ENCODE assay signal across 9 cellular contexts in the genomic region with DNA sequence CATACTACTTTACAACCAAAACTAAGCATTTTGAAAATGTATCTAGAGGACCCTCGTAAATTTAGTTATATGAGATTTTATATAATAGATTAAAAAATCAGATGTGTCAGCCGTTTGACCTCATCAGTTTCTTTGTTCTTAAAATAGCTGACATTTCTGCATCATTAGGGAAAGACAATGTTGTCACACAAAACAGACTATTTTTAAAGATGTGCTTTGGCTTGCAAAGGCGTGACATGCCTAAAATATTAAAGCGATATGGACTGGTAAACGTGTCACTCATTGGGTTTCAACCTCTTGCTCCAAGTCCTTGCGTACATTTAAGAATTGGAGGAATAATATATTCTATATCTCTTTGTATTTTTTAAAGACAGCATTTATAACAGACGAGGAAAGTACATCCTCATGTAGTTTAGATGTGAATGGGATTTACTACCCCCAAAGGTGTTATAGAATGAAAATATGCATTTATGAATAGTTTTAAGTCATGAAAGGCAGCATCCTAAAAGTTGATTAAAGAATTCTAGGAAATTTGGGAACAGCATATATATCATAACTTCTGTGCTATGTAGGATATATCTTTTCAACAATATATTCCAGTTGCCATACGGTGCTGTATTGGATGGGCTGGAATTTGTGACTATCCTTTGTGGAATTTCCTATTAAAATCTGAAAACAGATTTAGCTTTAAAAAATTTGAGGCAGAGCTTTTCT. TPM values are rescaled to one million over a fixed set of nuclear protein-coding genes. Genes with fewer than 3 reads are reported as not detected.
DNase-seq lines count a peak whose midpoint lies in the region; ATAC-seq and TF ChIP-seq lines count a peak whose summit lies in the region.
"Had no signal": no experiment of that assay in that cellular context is flagged by ENCODE, and none has a peak within 500 bp of the region (broad histone marks: within the 10 kb centered on the region; RNA-seq: fewer than 3 reads in every experiment).

No MANE protein-coding gene starts in this region.

- CTCF ChIA-PET in T-cell (lab: Charles Lee): interaction anchor here (0.6 to 1.8 kb wide), 9 partner anchors 9 to 343 kb away, joined by 3 to 7 read pairs (median 3); no protein-coding TSS in a partner anchor

- ATAC-seq in T-cell (replicated peaks in 1 of 4): no peak
- no peak for ATAC-seq in gastrocnemius medialis
- no peak for ATAC-seq in omental fat pad (ENCODE audit: low FRiP score)

- POLR2A ChIA-PET in T-cell (lab: Charles Lee): interaction anchor here (0.5 to 1.1 kb wide), 9 partner anchors 12 to 598 kb away, joined by 3 to 11 read pairs (median 4); no protein-coding TSS in a partner anchor

- H2AFZ ChIP-seq in GM23248 (no peak overlapping the region), fibroblast of lung (ENCODE audit: low read length) (no peak overlapping the region)

- peaks cover 44% of the 10 kb centered on the region for H3K36me3 ChIP-seq in GM23248 (ENCODE audit: low read depth)
- peaks cover 13% of the 10 kb centered on the region for H3K36me3 ChIP-seq in fibroblast of lung (ENCODE audit: control insufficient read depth, insufficient read depth, low read length)
- peaks cover 2 to 32% of the 10 kb centered on the region in 2 donors for H3K36me3 ChIP-seq in gastrocnemius medialis

- peak overlapping the region; percentile 95 for H3K27ac ChIP-seq in GM23248
- peak overlapping the region; percentile 46 for H3K27ac ChIP-seq in fibroblast of lung (ENCODE audit: insufficient read depth, low read length)
- peak overlapping the region; percentile 99 for H3K27ac ChIP-seq in gastrocnemius medialis

- H3K27ac Mint-ChIP-seq in T-cell: peak overlapping the region; percentile 77 to 92

- intact Hi-C loops in gastrocnemius medialis (cut with DNase I; ENCODE audit: low total_unique reads): loop anchor here (10.0 kb wide), 1 partner anchor 597 kb away; a partner anchor contains a TSS

- in situ Hi-C loops in GM23248 (cut with MboI) (no loop called here), gastrocnemius medialis (cut with MboI; ENCODE audit: low sequenced_read_pairs in 4 of 4) (loop anchor here in 1 of 4 donors (25.0 kb wide), 1 partner anchor 689 kb away; a partner anchor contains a TSS)

- H3K79me2 ChIP-seq in GM23248 (ENCODE audit: insufficient read depth): peaks cover 89% of the 10 kb centered on the region
- H3K79me2 ChIP-seq in fibroblast of lung (ENCODE audit: control insufficient read depth, insufficient read depth, low read length): peaks cover 76% of the 10 kb centered on the region

- H3K4me1 Mint-ChIP-seq in T-cell: peaks cover 67 to 76% (median 71%) of the 10 kb centered on the region in 3 donors

- H3F3A ChIP-seq in GM23248 (ENCODE audit: insufficient read depth): peaks cover 83% of the 10 kb centered on the region

- H4K20me1 ChIP-seq in GM23248 (ENCODE audit: insufficient read depth): no peaks in the 10 kb centered on the region
- H4K20me1 ChIP-seq in fibroblast of lung (ENCODE audit: control insufficient read depth, extremely low read depth, insufficient read depth, low read length): peaks cover 2% of the 10 kb centered on the region

- no peaks in the 10 kb centered on the region for H3K27me3 Mint-ChIP-seq in T-cell

- H3K4me3 Mint-ChIP-seq in T-cell: peak overlapping the region; percentile 57 to 68 (median 63)

- H3K4me3 ChIP-seq in GM23248 (peak overlapping the region; percentile 99), fibroblast of lung (replicated peaks in 1 of 4; ENCODE audit: control extremely low read depth in 1 of 4, insufficient read depth in 1 of 4, low read depth in 3 of 4, low read length in 4 of 4) (no peak overlapping the region), gastrocnemius medialis (peak overlapping the region; percentile 4 to 98 (median 32))

- H3K9ac ChIP-seq in GM23248 (peak overlapping the region; percentile 7), fibroblast of lung (ENCODE audit: insufficient read depth, low read length) (no peak overlapping the region)

- TF ChIP-seq POLR2A in gastrocnemius medialis (IDR thresholded peaks at IDR 0.05): no peak

- H3K27me3 ChIP-seq in GM23248 (replicated peaks; ENCODE audit: insufficient read depth) (no peaks in the 10 kb centered on the region), fibroblast of lung (ENCODE audit: control insufficient read depth, insufficient read depth, low read length) (no peaks in the 10 kb centered on the region), gastrocnemius medialis (no peaks in the 10 kb centered on the region)

- H3K9me3 ChIP-seq in GM23248 (ENCODE audit: low read depth): no peaks in the 10 kb centered on the region
- no peaks in the 10 kb centered on the region for H3K9me3 ChIP-seq in fibroblast of lung (ENCODE audit: control insufficient read depth, insufficient read depth, low read depth, low read length)
- H3K9me3 ChIP-seq in gastrocnemius medialis: no peaks in the 10 kb centered on the region

- peak; percentile 50 for DNase-seq in GM23248
- no peak for DNase-seq in T-cell
- DNase-seq in fibroblast of lung (ENCODE audit: low read depth in 2 of 2): no peak
- DNase-seq in gastrocnemius medialis: no peak
- DNase-seq in omental fat pad (ENCODE audit: low spot score): no peak
- DNase-seq in D341Med (ENCODE audit: low spot score): no peak
- DNase-seq in hepatic stellate cell (ENCODE audit: low spot score): no peak
- DNase-seq: activated gamma-delta T cell, NCI-H1694 treated with DMSO at 0.1 percent for 48 hours had no signal

- peak overlapping the region; percentile 91 for H3K4me2 ChIP-seq in GM23248 (ENCODE audit: unreplicated experiment)
- peak overlapping the region; percentile 39 for H3K4me2 ChIP-seq in fibroblast of lung (ENCODE audit: extremely low read depth, insufficient read depth, low read length)

- peaks cover 42% of the 10 kb centered on the region for H3K36me3 Mint-ChIP-seq in T-cell

- TF ChIP-seq CTCF in fibroblast of lung (conservative IDR thresholded peaks at IDR 0.05 in 1 of 2, IDR thresholded peaks at IDR 0.05 in 1 of 2; ENCODE audit: low read depth in 1 of 2, low read length in 2 of 2) (no peak), gastrocnemius medialis (IDR thresholded peaks at IDR 0.05 in 4 of 5, conservative IDR thresholded peaks at IDR 0.05 in 1 of 5) (no peak), omental fat pad (IDR thresholded peaks at IDR 0.05) (no peak)

- no peaks in the 10 kb centered on the region for H3K9me3 Mint-ChIP-seq in T-cell

- WGBS in GM23248 (ENCODE audit: low coverage in 1 of 2, low lambda C conversion rate in 2 of 2, missing lambda C conversion rate in 2 of 2), 2 experiments: 46 to 51% methylated on average over 8 of the region's 8 CpGs

- H3K9me2 ChIP-seq in GM23248 (ENCODE audit: insufficient read depth): no peaks in the 10 kb centered on the region

- H3K4me1 ChIP-seq in GM23248 (ENCODE audit: insufficient read depth) (peaks cover 66% of the 10 kb centered on the region), fibroblast of lung (ENCODE audit: control insufficient read depth, extremely low read depth, insufficient read depth, low read length) (peaks cover 12% of the 10 kb centered on the region), gastrocnemius medialis (peaks cover 67 to 74% of the 10 kb centered on the region in 2 donors)

RNA-seq across cellular contexts. Expression of a gene that starts 3.8 kb away (rescaled TPM):
- total RNA-seq in GM23248 (2014; rRNA removed; shearing (Covaris generic)): 748 and 789 TPM in 2 replicates
- polyA plus RNA-seq in GM23248 (2016; fragmentation: Nextera tagmentation; extraction: Ambion mirVana) (1,649 and 1,670 TPM in 2 replicates), fibroblast of lung (985 and 1,436 TPM in 2 replicates)
- total RNA-seq in T-cell (100 to 1,000 TPM; 390 to 456 (median 437) TPM), fibroblast of lung (499 and 826 TPM in 2 replicates), gastrocnemius medialis (1,000 to 10,000 TPM in 2 of 4 donors, 100 to 1,000 TPM in 2; 526 to 2,307 (median 1,474) TPM), omental fat pad (100 to 1,000 TPM; 393 to 814 (median 535) TPM)
- polyA plus RNA-seq in fibroblast of lung (2012): 632 and 849 TPM in 2 replicates
- 155 and 256 TPM in 2 replicates for polyA minus RNA-seq in fibroblast of lung (ENCODE audit: low replicate concordance)

RNA-seq across cellular contexts. Expression of a gene that starts 10.5 kb away (rescaled TPM):
- 608 and 614 TPM in 2 replicates for total RNA-seq in GM23248 (2014; rRNA removed; shearing (Covaris generic))
- 1,218 and 1,219 TPM in 2 replicates for polyA plus RNA-seq in GM23248 (2016; fragmentation: Nextera tagmentation; extraction: Ambion mirVana)
- 100 to 1,000 TPM; 159 to 241 (median 206) TPM for total RNA-seq in T-cell
- total RNA-seq in fibroblast of lung: 259 and 473 TPM in 2 replicates
- polyA plus RNA-seq in fibroblast of lung: 874 and 1,122 TPM in 2 replicates
- polyA plus RNA-seq in fibroblast of lung (2012): 666 and 755 TPM in 2 replicates
- 118 and 227 TPM in 2 replicates for polyA minus RNA-seq in fibroblast of lung (ENCODE audit: low replicate concordance)
- total RNA-seq in gastrocnemius medialis: 100 to 1,000 TPM; 100 to 293 (median 185) TPM
- 100 to 1,000 TPM; 263 to 352 (median 318) TPM for total RNA-seq in omental fat pad

RNA-seq across cellular contexts. Expression of a gene that starts 31.6 kb away (rescaled TPM):
- total RNA-seq in GM23248 (2014; rRNA removed; shearing (Covaris generic)): 0.65 TPM in 1 of 2 replicates, not detected in the other
- polyA plus RNA-seq in GM23248 (2016; fragmentation: Nextera tagmentation; extraction: Ambion mirVana) (0.42 and 0.64 TPM in 2 replicates), fibroblast of lung (0.05 and 0.07 TPM in 2 replicates)
- total RNA-seq in T-cell (1 to 10 TPM in 4 of 5 donors, under 1 TPM in 1; 0.98 to 7.0 (median 1.9) TPM), fibroblast of lung (0.26 and 0.83 TPM in 2 replicates), gastrocnemius medialis (100 to 1,000 TPM; 245 to 307 (median 273) TPM), omental fat pad (1 to 10 TPM; 2.6 to 8.5 (median 2.9) TPM)
- polyA plus RNA-seq in fibroblast of lung (2012): 0.06 and 0.07 TPM in 2 replicates
- polyA minus RNA-seq in fibroblast of lung (ENCODE audit: low replicate concordance): 0.22 TPM in 1 of 2 replicates, not detected in the other

Comparison
In these comparisons a context has a peak if more than half of its experiments do, and no peak if none do; other contexts are left out.
1. H3K27ac ChIP-seq: peak in every context shown above with its lines; median percentile 99 in gastrocnemius medialis; 95 in GM23248; 46 in fibroblast of lung.
2. H3K4me3 ChIP-seq: peak in GM23248 (single experiment) and gastrocnemius medialis (4 of 4); none in fibroblast of lung (0 of 4).
3. RNA of a gene that starts 31.6 kb away (total RNA-seq): 245 to 307 TPM in gastrocnemius medialis; 2.6 to 8.5 TPM in omental fat pad, 0.98 to 7.0 TPM in T-cell, 0.26 to 0.83 TPM in fibroblast of lung and 0.65 TPM in GM23248; every median in the first group is over 10 times any median in the second.